19 cellular contexts compared by ENCODE assay signal in genomic region chr2:74063486-74063885, GRCh38.
DNase-seq lines count a peak whose midpoint lies in the region; ATAC-seq, FAIRE-seq and TF ChIP-seq lines count a peak whose summit lies in the region.
"Had no signal": no experiment of that assay in that cellular context is flagged by ENCODE, and none has a peak within 500 bp of the region (broad histone marks: within the 10 kb centered on the region; RNA-seq: fewer than 3 reads in every experiment).

No MANE protein-coding gene starts in this region.

- TF ChIP-seq CTCF in fibroblast of pulmonary artery (IDR thresholded peaks at IDR 0.05; ENCODE audit: low read length, missing control alignments) (no peak), type B pancreatic cell (conservative IDR thresholded peaks at IDR 0.05) (no peak), lower lobe of right lung (IDR thresholded peaks at IDR 0.05) (no peak)

- peaks cover 20% of the 10 kb centered on the region for H3K4me1 Mint-ChIP-seq in type B pancreatic cell (ENCODE audit: unreplicated experiment)

- H3K36me3 Mint-ChIP-seq in type B pancreatic cell = peaks cover 27% of the 10 kb centered on the region

- no peak for ATAC-seq in lower lobe of right lung
- ATAC-seq: GM12878 had no signal

- H3K4me3 Mint-ChIP-seq in type B pancreatic cell = no peak overlapping the region
- H3K4me3 Mint-ChIP-seq: CD4-positive, alpha-beta memory T cell; HFFc6; IgD-negative memory B cell had no signal

- no peaks in the 10 kb centered on the region for H3K27me3 ChIP-seq in lower lobe of right lung (ENCODE audit: low read depth)

- DNase-seq in HCEC 1CT (peak; percentile 38), amniotic epithelial cell (ENCODE audit: low read depth) (peak; percentile 18), fibroblast of pulmonary artery (ENCODE audit: low read depth) (peak; percentile 5), type B pancreatic cell (ENCODE audit: extremely low spot score, unreplicated experiment) (no peak), GM12892 (ENCODE audit: insufficient read length) (no peak), anterior cingulate cortex (lab: John Stamatoyannopoulos, UW) (no peak), lower lobe of right lung (no peak)
- DNase-seq: CD4-positive, alpha-beta memory T cell; DND-41; GDM1; HFFc6; Kasumi-1; NCI-H187; NCI-H526 treated with DMSO at 0.1 percent for 48 hours; SHP77 had no signal

- no peak for TF ChIP-seq POLR2A in GM12892 (IDR thresholded peaks at IDR 0.05; ENCODE audit: low read depth, low read length)

- peak overlapping the region; percentile 42 for H3K27ac Mint-ChIP-seq in type B pancreatic cell
- H3K27ac Mint-ChIP-seq: HFFc6 had no signal

- H3K4me1 ChIP-seq in lower lobe of right lung = peaks cover 12% of the 10 kb centered on the region

- intact Hi-C loops in lower lobe of right lung (cut with DNase I) = no loop called here

- no peaks in the 10 kb centered on the region for H3K27me3 Mint-ChIP-seq in type B pancreatic cell
- H3K27me3 Mint-ChIP-seq: CD4-positive, alpha-beta memory T cell; IgD-negative memory B cell had no signal

- H3K27ac ChIP-seq in lower lobe of right lung = no peak overlapping the region

- no peak overlapping the region for H3K4me3 ChIP-seq in fibroblast of pulmonary artery (replicated peaks; ENCODE audit: low read depth, low read length)
- H3K4me3 ChIP-seq in lower lobe of right lung = no peak overlapping the region
- H3K4me3 ChIP-seq: GM12878 had no signal

- no peaks in the 10 kb centered on the region for H3K9me3 Mint-ChIP-seq in type B pancreatic cell
- H3K9me3 Mint-ChIP-seq: CD4-positive, alpha-beta memory T cell; HFFc6; IgD-negative memory B cell had no signal

- peaks cover 7% of the 10 kb centered on the region for H3K36me3 ChIP-seq in lower lobe of right lung

- no peaks in the 10 kb centered on the region for H3K9me3 ChIP-seq in lower lobe of right lung

- FAIRE-seq in GM12892 (lab: Jason Lieb, UNC) = no peak
- FAIRE-seq: D721Med, GM12878, H1 had no signal

Comparison
In these comparisons a context has a peak if more than half of its experiments do, and no peak if none do; other contexts are left out.
1. DNase-seq: peak in HCEC 1CT (single experiment), amniotic epithelial cell (single experiment) and fibroblast of pulmonary artery (single experiment); none in type B pancreatic cell (single experiment), GM12892 (single experiment), anterior cingulate cortex (0 of 58) and lower lobe of right lung (single experiment).